In genomic region chr7:87058739-87059524, GRCh38 we compare ENCODE assay signal across 8 cellular contexts. TPM values are rescaled to one million over a fixed set of nuclear protein-coding genes. Genes with fewer than 3 reads are reported as not detected.
DNase-seq lines count a peak whose midpoint lies in the region; TF ChIP-seq lines count a peak whose summit lies in the region.

No MANE protein-coding gene starts in this region.

- CTCF ChIA-PET in activated CD4-positive, alpha-beta memory T cell treated with anti-CD3 and anti-CD28 coated beads, Interleukin-2, amount 10 ng/mL, durations not matched to agents 7 days and 5 days (lab: Charles Lee), result interaction anchor here (1.1 to 2.3 kb wide), 3 partner anchors 12 to 93 kb away, joined by 3 to 8 read pairs (median 3); partner anchors contain the start of gene DMTF1

- H3K79me2 ChIP-seq in H9 (ENCODE audit: insufficient read depth, low read length), result no peaks in the 10 kb centered on the region

- POLR2A ChIA-PET in activated CD4-positive, alpha-beta memory T cell treated with anti-CD3 and anti-CD28 coated beads, Interleukin-2, amount 10 ng/mL, durations not matched to agents 7 days and 5 days (lab: Charles Lee), result interaction anchor here (1.2 to 3.0 kb wide), 2 partner anchors 94 to 139 kb away, joined by 3 to 16 read pairs; partner anchors contain the start of gene DMTF1

- H3K27me3 Mint-ChIP-seq in H9 (ENCODE audit: low read depth), result peaks cover 16% of the 10 kb centered on the region
- H3K27me3 Mint-ChIP-seq in activated CD4-positive, alpha-beta memory T cell treated with anti-CD3 and anti-CD28 coated beads, Interleukin-2, amount 10 ng/mL, durations not matched to agents 7 days and 5 days, result peaks cover 13% of the 10 kb centered on the region
- H3K27me3 Mint-ChIP-seq in neural crest cell (ENCODE audit: low read depth), result peaks cover 9% of the 10 kb centered on the region

- H2BK12ac ChIP-seq in H9 (ENCODE audit: insufficient read length, low read depth, low read length), result no peak overlapping the region

- no CpG with 5 or more reads among the region's 40 CpGs for whole genome bisulfite sequencing in H9 (ENCODE audit: extremely low coverage, insufficient read length, low lambda C conversion rate)

- H3K56ac ChIP-seq in H9 (ENCODE audit: insufficient read length, low read depth, low read length), result no peak overlapping the region

- no peaks in the 10 kb centered on the region; a peak in 2 of 5 replicates for H3K9me3 Mint-ChIP-seq in H9
- no peaks in the 10 kb centered on the region for H3K9me3 Mint-ChIP-seq in activated CD4-positive, alpha-beta memory T cell treated with anti-CD3 and anti-CD28 coated beads, Interleukin-2, amount 10 ng/mL, durations not matched to agents 7 days and 5 days
- no peaks in the 10 kb centered on the region for H3K9me3 Mint-ChIP-seq in neural crest cell

- no peak overlapping the region for H2BK15ac ChIP-seq in H9 (ENCODE audit: low read depth, low read length)

- peak; percentile 43 for DNase-seq in NCI-H2171 treated with DMSO at 0.1 percent for 48 hours (lab: John Stamatoyannopoulos, UW)
- DNase-seq in NCI-H2171 (lab: John Stamatoyannopoulos, UW), result no peak
- peak; percentile 65 for DNase-seq in H9
- DNase-seq in NAMALWA (ENCODE audit: low spot score), result peak; percentile 46
- DNase-seq in activated CD4-positive, alpha-beta memory T cell treated with anti-CD3 and anti-CD28 coated beads, Interleukin-2, amount 10 ng/mL, durations not matched to agents 7 days and 5 days, result peak; percentile 20
- DNase-seq in fibroblast of the aortic adventitia (ENCODE audit: low read depth), result no peak
- peak; percentile 16 for DNase-seq in neural crest cell (ENCODE audit: low read depth, low spot score)
- no peak for DNase-seq in NK-92 treated with Interleukin-12 subunit alpha and Interleukin-12 subunit beta, amount 100 ng/mL, for 24 hours (lab: John Stamatoyannopoulos, UW)

- peak overlapping the region; percentile 76 for H3K4me2 ChIP-seq in H9 (ENCODE audit: insufficient read depth, insufficient read length, low read length)

- H3K4ac ChIP-seq in H9 (ENCODE audit: low read depth, low read length), result no peak overlapping the region

- no peak overlapping the region for H2BK5ac ChIP-seq in H9 (ENCODE audit: insufficient read length, low read length)

- H2BK20ac ChIP-seq in H9 (ENCODE audit: low read depth, low read length, poor library complexity, severe bottlenecking), result no peak overlapping the region

- H3T11ph ChIP-seq in H9 (ENCODE audit: low read length), result no peak overlapping the region

- no peaks in the 10 kb centered on the region for H3K9me3 ChIP-seq in H9 (ENCODE audit: control insufficient read depth, low read depth, low read length)

- no peak overlapping the region for H3K9ac ChIP-seq in H9 (ENCODE audit: extremely low read depth, insufficient read length, low read length)

- no peaks in the 10 kb centered on the region for H3K4me1 ChIP-seq in H9 (ENCODE audit: insufficient read depth, low read length)

- peaks cover 10% of the 10 kb centered on the region for H3K23me2 ChIP-seq in H9 (ENCODE audit: insufficient read length, low read depth, low read length, poor library complexity, severe bottlenecking)

- no peak overlapping the region for H4K91ac ChIP-seq in H9 (ENCODE audit: insufficient read length, low read depth, low read length)

- no peak overlapping the region for H4K5ac ChIP-seq in H9 (ENCODE audit: insufficient read length, low read depth, low read length)

- H3K4me3 Mint-ChIP-seq in H9 (peak overlapping the region; percentile 77 to 85), neural crest cell (peak overlapping the region; percentile 90)
- peak overlapping the region; percentile 61 for H3K4me3 Mint-ChIP-seq in activated CD4-positive, alpha-beta memory T cell treated with anti-CD3 and anti-CD28 coated beads, Interleukin-2, amount 10 ng/mL, durations not matched to agents 7 days and 5 days

- H3K18ac ChIP-seq in H9 (ENCODE audit: insufficient read length, low read depth, low read length), result no peak overlapping the region

- H3K27ac ChIP-seq in H9 (ENCODE audit: insufficient read length, low read depth, low read length), result no peak overlapping the region

- H2BK120ac ChIP-seq in H9 (ENCODE audit: low read depth, low read length, poor library complexity, severe bottlenecking), result no peak overlapping the region

- H3K4me1 Mint-ChIP-seq in H9 (peaks cover 12 to 15% of the 10 kb centered on the region in 2 experiments), neural crest cell (peaks cover 18% of the 10 kb centered on the region)
- H3K4me1 Mint-ChIP-seq in activated CD4-positive, alpha-beta memory T cell treated with anti-CD3 and anti-CD28 coated beads, Interleukin-2, amount 10 ng/mL, durations not matched to agents 7 days and 5 days, result peaks cover 16% of the 10 kb centered on the region

- no peak overlapping the region for H2AFZ ChIP-seq in H9 (ENCODE audit: low read length)

- TF ChIP-seq CTCF in H9 (conservative IDR thresholded peaks at IDR 0.05), result no peak
- TF ChIP-seq CTCF in fibroblast of the aortic adventitia (IDR thresholded peaks at IDR 0.05; ENCODE audit: insufficient read depth, low read length), result no peak
- TF ChIP-seq CTCF in neural crest cell (conservative IDR thresholded peaks at IDR 0.05), result no peak

- H3K14ac ChIP-seq in H9 (ENCODE audit: insufficient read depth, low read length), result no peak overlapping the region

- no peak overlapping the region for H3K23ac ChIP-seq in H9 (ENCODE audit: insufficient read length, low read depth, low read length)

- peak overlapping the region; percentile 62 for H3K4me3 ChIP-seq in fibroblast of the aortic adventitia (ENCODE audit: low read depth, low read length)

- H4K20me1 ChIP-seq in H9 (ENCODE audit: control insufficient read depth, insufficient read depth, insufficient read length), result no peaks in the 10 kb centered on the region

- H3K36me3 Mint-ChIP-seq in H9 (ENCODE audit: insufficient read depth in 1 of 3, low read depth in 3 of 3) (no peaks in the 10 kb centered on the region; a peak in 1 of 7 replicates), neural crest cell (ENCODE audit: low read depth) (no peaks in the 10 kb centered on the region)
- no peaks in the 10 kb centered on the region for H3K36me3 Mint-ChIP-seq in activated CD4-positive, alpha-beta memory T cell treated with anti-CD3 and anti-CD28 coated beads, Interleukin-2, amount 10 ng/mL, durations not matched to agents 7 days and 5 days (ENCODE audit: low read depth)

- no peak overlapping the region for H4K8ac ChIP-seq in H9 (replicated peaks; ENCODE audit: insufficient read length, low read depth, low read length)

- H3K27me3 ChIP-seq in H9 (ENCODE audit: insufficient read depth, low read length), result no peaks in the 10 kb centered on the region; the same call in 1 of the 2 replicates

- H2AK5ac ChIP-seq in H9 (ENCODE audit: insufficient read length, low read length), result no peak overlapping the region

- no peaks in the 10 kb centered on the region for H3K79me1 ChIP-seq in H9 (ENCODE audit: insufficient read depth, low read depth, low read length, poor library complexity, severe bottlenecking)

- H3K27ac Mint-ChIP-seq in H9 (no peak overlapping the region; a peak in 1 of 7 replicates), neural crest cell (ENCODE audit: unreplicated experiment) (no peak overlapping the region)
- no peak overlapping the region for H3K27ac Mint-ChIP-seq in activated CD4-positive, alpha-beta memory T cell treated with anti-CD3 and anti-CD28 coated beads, Interleukin-2, amount 10 ng/mL, durations not matched to agents 7 days and 5 days

RNA-seq across cellular contexts. Expression of gene ELAPOR2, which starts 0.5 kb away (rescaled TPM):
- 36.8 and 39.0 TPM in 2 replicates for total RNA-seq in H9 (2021)
- total RNA-seq in activated CD4-positive, alpha-beta memory T cell treated with anti-CD3 and anti-CD28 coated beads, Interleukin-2, amount 10 ng/mL, durations not matched to agents 7 days and 5 days, result 1 to 10 TPM; 2.5 to 3.9 TPM
- total RNA-seq in fibroblast of the aortic adventitia (ENCODE audit: low replicate concordance), result 4.2 and 14.7 TPM in 2 replicates
- 42.2 and 44.4 TPM in 2 replicates for total RNA-seq in neural crest cell

Comparison
In these comparisons a context has a peak if more than half of its experiments do, and no peak if none do; other contexts are left out.
1. DNase-seq: peak in NCI-H2171 treated with DMSO at 0.1 percent for 48 hours (single experiment), H9 (single experiment), NAMALWA (single experiment), activated CD4-positive, alpha-beta memory T cell treated with anti-CD3 and anti-CD28 coated beads, Interleukin-2, amount 10 ng/mL, durations not matched to agents 7 days and 5 days (single experiment) and neural crest cell (single experiment); none in NCI-H2171 (single experiment), fibroblast of the aortic adventitia (single experiment) and NK-92 treated with Interleukin-12 subunit alpha and Interleukin-12 subunit beta, amount 100 ng/mL, for 24 hours (single experiment).
2. Peak in every context shown above with its lines, with median percentiles within 50 percentile points of each other: H3K4me3 Mint-ChIP-seq.